In genomic region chr18:79587298-79588125, GRCh38 we compare ENCODE assay signal across 19 cellular contexts.
DNase-seq lines count a peak whose midpoint lies in the region; ATAC-seq and TF ChIP-seq lines count a peak whose summit lies in the region.
"Had no signal": no experiment of that assay in that cellular context is flagged by ENCODE, and none has a peak within 500 bp of the region (broad histone marks: within the 10 kb centered on the region; RNA-seq: fewer than 3 reads in every experiment).

No MANE protein-coding gene starts in this region.

- peak overlapping the region in 6 of 10 donors; percentile 49 to 83 (median 66) for H3K27ac ChIP-seq in heart right ventricle
- peak overlapping the region in 2 of 4 donors; percentile 60 to 77 for H3K27ac ChIP-seq in transverse colon
- H3K27ac ChIP-seq: foreskin keratinocyte had no signal

- TF ChIP-seq CTCF in heart right ventricle (IDR thresholded peaks at IDR 0.05) (no peak), nephron progenitor cell (IDR thresholded peaks at IDR 0.05) (no peak), transverse colon (IDR thresholded peaks at IDR 0.05) (no peak)

- WGBS in heart right ventricle, 2 donors = 90 to 91% methylated on average over 30 of the region's 30 CpGs
- 85% methylated on average over 19 of the region's 30 CpGs; no CpG with 5 or more reads in 1 of the 2 donors for WGBS in transverse colon (ENCODE audit: low coverage in 1 of 2), 2 donors

- ATAC-seq in heart right ventricle (no peak), GM18498 (IDR thresholded peaks at IDR 0.05; ENCODE audit: unreplicated experiment) (no peak)
- ATAC-seq: activated T-cell treated with anti-CD3 and anti-CD28 coated beads, Interleukin-2, amount 50 U/mL, for 4 hours; foreskin keratinocyte had no signal

- peak; percentile 5 for DNase-seq in activated naive CD4-positive, alpha-beta T cell treated with anti-CD3 and anti-CD28 coated beads, Interleukin-2, amount 50 U/mL, for 16 hours
- no peak for DNase-seq in activated naive CD4-positive, alpha-beta T cell (lab: John Stamatoyannopoulos, UW)
- DNase-seq in heart right ventricle (no peak), nephron progenitor cell (peak; percentile 1), transverse colon (peak; percentile 7), MG63 (no peak)
- DNase-seq in activated CD4-positive, alpha-beta T cell treated with anti-CD3 and anti-CD28 coated beads, Interleukin-2, amount 50 U/mL, for 48 hours = no peak
- DNase-seq: activated CD4-positive, alpha-beta T cell treated with anti-CD3 and anti-CD28 coated beads, Interleukin-2, amount 10 ng/mL, durations not matched to agents 24 days and 14 days; activated T-cell treated with anti-CD3 and anti-CD28 coated beads, Interleukin-2, amount 50 U/mL, for 4 hours; adrenal gland; CD4-positive, alpha-beta T cell; foreskin keratinocyte; NCI-H1930; NCI-H510A; nucleus accumbens; SK-N-SH; small intestine had no signal

- no peak for TF ChIP-seq EP300 in transverse colon (IDR thresholded peaks at IDR 0.05; ENCODE audit: low read depth)

- H3K9me3 ChIP-seq in heart right ventricle = peaks cover 0 to 5% (median 0%) of the 10 kb centered on the region in 11 donors
- H3K9me3 ChIP-seq in transverse colon = no peaks in the 10 kb centered on the region
- no peaks in the 10 kb centered on the region for H3K9me3 ChIP-seq in MG63
- H3K9me3 ChIP-seq: adrenal gland, SK-N-SH had no signal

- H3K36me3 ChIP-seq in heart right ventricle = no peaks in the 10 kb centered on the region
- no peaks in the 10 kb centered on the region for H3K36me3 ChIP-seq in transverse colon
- no peaks in the 10 kb centered on the region for H3K36me3 ChIP-seq in MG63
- H3K36me3 ChIP-seq: adrenal gland had no signal

- H3K4me3 ChIP-seq in heart right ventricle (no peak overlapping the region), transverse colon (no peak overlapping the region), MG63 (no peak overlapping the region)
- H3K4me3 ChIP-seq: adrenal gland had no signal

- H3K27me3 ChIP-seq in heart right ventricle (peaks cover 0 to 11% (median 0%) of the 10 kb centered on the region in 7 donors), transverse colon (no peaks in the 10 kb centered on the region), MG63 (no peaks in the 10 kb centered on the region)
- H3K27me3 ChIP-seq: adrenal gland had no signal

- peaks cover 7% of the 10 kb centered on the region for H3K27me3 Mint-ChIP-seq in nephron progenitor cell (ENCODE audit: low read depth, poor library complexity)

- intact Hi-C loops in heart right ventricle (cut with DNase I) (loop anchor here in 1 of 10 donors (10.0 kb wide), 1 partner anchor 57 kb away; no protein-coding TSS in a partner anchor), transverse colon (cut with DNase I; ENCODE audit: low total_unique reads) (no loop called here)

- in situ Hi-C loops in transverse colon (cut with MboI; ENCODE audit: low pct_ligation_motif_present in 1 of 4, low pct_unique_long_range_greater_than_20kb in 1 of 4, low sequenced_read_pairs in 3 of 4) = no loop called here

- peaks cover 6% of the 10 kb centered on the region for H3K36me3 Mint-ChIP-seq in nephron progenitor cell (ENCODE audit: low read depth)
- H3K36me3 Mint-ChIP-seq: stimulated activated effector memory CD8-positive, alpha-beta T cell treated with anti-CD3 and anti-CD28 coated beads, Interleukin-12 subunit alpha, Interleukin-12 subunit beta, amount 100 ng/mL, for 72 hours had no signal

- H3K4me1 Mint-ChIP-seq in nephron progenitor cell = peaks cover 26% of the 10 kb centered on the region
- H3K4me1 Mint-ChIP-seq: activated CD4-positive, alpha-beta T cell treated with anti-CD3 and anti-CD28 coated beads, Interleukin-2, amount 10 ng/mL, durations not matched to agents 24 days and 14 days had no signal

- H3K9me3 Mint-ChIP-seq in nephron progenitor cell = peaks cover 6% of the 10 kb centered on the region
- H3K9me3 Mint-ChIP-seq: activated CD4-positive, alpha-beta T cell treated with anti-CD3 and anti-CD28 coated beads, Interleukin-2, amount 10 ng/mL, durations not matched to agents 24 days and 14 days; activated T-cell treated with anti-CD3 and anti-CD28 coated beads, Interleukin-2, amount 50 U/mL, for 4 hours; CD4-positive, alpha-beta T cell had no signal

- H3K4me1 ChIP-seq in heart right ventricle (peaks cover 0 to 40% (median 18%) of the 10 kb centered on the region in 9 donors), transverse colon (peaks cover 8 to 24% (median 12%) of the 10 kb centered on the region in 4 donors)
- H3K4me1 ChIP-seq: foreskin keratinocyte had no signal

- TF ChIP-seq POLR2A in transverse colon (IDR thresholded peaks at IDR 0.05) = no peak

- no peak overlapping the region for H3K27ac Mint-ChIP-seq in nephron progenitor cell
- H3K27ac Mint-ChIP-seq: activated CD4-positive, alpha-beta T cell treated with anti-CD3 and anti-CD28 coated beads, Interleukin-2, amount 10 ng/mL, durations not matched to agents 24 days and 14 days; CD4-positive, alpha-beta T cell; stimulated activated effector memory CD8-positive, alpha-beta T cell treated with anti-CD3 and anti-CD28 coated beads, Interleukin-12 subunit alpha, Interleukin-12 subunit beta, amount 100 ng/mL, for 72 hours had no signal

- no peak overlapping the region for H3K4me3 Mint-ChIP-seq in nephron progenitor cell
- H3K4me3 Mint-ChIP-seq: activated CD4-positive, alpha-beta T cell treated with anti-CD3 and anti-CD28 coated beads, Interleukin-2, amount 10 ng/mL, durations not matched to agents 24 days and 14 days; activated T-cell treated with anti-CD3 and anti-CD28 coated beads, Interleukin-2, amount 50 U/mL, for 4 hours; CD4-positive, alpha-beta T cell; stimulated activated effector memory CD8-positive, alpha-beta T cell treated with anti-CD3 and anti-CD28 coated beads, Interleukin-12 subunit alpha, Interleukin-12 subunit beta, amount 100 ng/mL, for 72 hours had no signal

Comparison
In these comparisons a context has a peak if more than half of its experiments do, and no peak if none do; other contexts are left out.
1. DNase-seq: peak in activated naive CD4-positive, alpha-beta T cell treated with anti-CD3 and anti-CD28 coated beads, Interleukin-2, amount 50 U/mL, for 16 hours (single experiment), nephron progenitor cell (single experiment) and transverse colon (single experiment); none in activated naive CD4-positive, alpha-beta T cell (0 of 4), heart right ventricle (0 of 2), MG63 (single experiment) and activated CD4-positive, alpha-beta T cell treated with anti-CD3 and anti-CD28 coated beads, Interleukin-2, amount 50 U/mL, for 48 hours (0 of 2).